8 cellular contexts compared by ENCODE assay signal in genomic region chr13:97224544-97225324, GRCh38. TPM values are rescaled to one million over a fixed set of nuclear protein-coding genes. Genes with fewer than 3 reads are reported as not detected.
DNase-seq lines count a peak whose midpoint lies in the region; ATAC-seq and TF ChIP-seq lines count a peak whose summit lies in the region.

No MANE protein-coding gene starts in this region.

- peaks cover 45% of the 10 kb centered on the region for H3K4me1 Mint-ChIP-seq in activated naive CD4-positive, alpha-beta T cell treated with anti-CD3 and anti-CD28 coated beads for 36 hours (ENCODE audit: low read depth)

- CTCF ChIA-PET in activated naive CD4-positive, alpha-beta T cell treated with anti-CD3 and anti-CD28 coated beads for 36 hours (lab: Charles Lee): interaction anchor here (1.1 to 4.5 kb wide), 4 partner anchors 25 to 239 kb away, joined by 3 to 33 read pairs (median 3); no protein-coding TSS in a partner anchor

- peaks cover 1% of the 10 kb centered on the region for H3K36me3 Mint-ChIP-seq in activated naive CD4-positive, alpha-beta T cell treated with anti-CD3 and anti-CD28 coated beads for 36 hours (ENCODE audit: low read depth)

- DNase-seq in G401 (ENCODE audit: low spot score) (peak; percentile 39), NB4 (ENCODE audit: low read depth) (no peak), left ventricle myocardium superior (peak; percentile 51)
- DNase-seq in activated naive CD4-positive, alpha-beta T cell treated with anti-CD3 and anti-CD28 coated beads for 36 hours: no peak

- in situ Hi-C loops in G401 (cut with HindIII; ENCODE audit: low sequenced_read_pairs): no loop called here

- H3K27ac Mint-ChIP-seq in activated naive CD4-positive, alpha-beta T cell treated with anti-CD3 and anti-CD28 coated beads for 36 hours: peak overlapping the region; percentile 87

- H3K9me3 Mint-ChIP-seq in activated naive CD4-positive, alpha-beta T cell treated with anti-CD3 and anti-CD28 coated beads for 36 hours: no peaks in the 10 kb centered on the region

- no peaks in the 10 kb centered on the region for H3K27me3 ChIP-seq in skeletal muscle tissue (ENCODE audit: control insufficient read depth in 3 of 3, insufficient read depth in 3 of 3, low read length in 3 of 3)

- intact Hi-C loops in activated naive CD4-positive, alpha-beta T cell treated with anti-CD3 and anti-CD28 coated beads for 36 hours (cut with micrococcal nuclease): loop anchor here (2.0 to 10.0 kb wide), 5 partner anchors 14 to 1830 kb away; partner anchors contain the start of genes DNAJC3 and STK24
- intact Hi-C loops in left ventricle myocardium superior (cut with micrococcal nuclease): loop anchor here (5.0 kb wide), 1 partner anchor 118 kb away; no protein-coding TSS in a partner anchor

- H3K4me3 Mint-ChIP-seq in activated naive CD4-positive, alpha-beta T cell treated with anti-CD3 and anti-CD28 coated beads for 36 hours: peak overlapping the region; percentile 79

- no peak for TF ChIP-seq CTCF in NB4 (IDR thresholded peaks at IDR 0.05; ENCODE audit: low read depth, low read length)

- no peak for TF ChIP-seq POLR2A in NB4 (IDR thresholded peaks at IDR 0.05; ENCODE audit: extremely low read depth, insufficient read length)

- H3K27me3 Mint-ChIP-seq in activated naive CD4-positive, alpha-beta T cell treated with anti-CD3 and anti-CD28 coated beads for 36 hours (ENCODE audit: low read depth): no peaks in the 10 kb centered on the region

- H3K27ac ChIP-seq in skeletal muscle tissue (ENCODE audit: low read depth, low read length): peak overlapping the region; percentile 83

- H3K9me3 ChIP-seq in skeletal muscle tissue (ENCODE audit: control insufficient read depth in 3 of 3, low read length in 3 of 3): no peaks in the 10 kb centered on the region

- H3K9ac ChIP-seq in skeletal muscle tissue (ENCODE audit: low read depth in 1 of 3, low read length in 3 of 3): peak overlapping the region; percentile 82 to 87 (median 84)

- H3K4me3 ChIP-seq in NB4 (ENCODE audit: low read depth, low read length) (peak overlapping the region; percentile 79), skeletal muscle tissue (ENCODE audit: low read length in 3 of 3) (peak overlapping the region; percentile 83 to 98 (median 85))

- peaks cover 38 to 50% (median 40%) of the 10 kb centered on the region in 3 donors for H3K4me1 ChIP-seq in skeletal muscle tissue (ENCODE audit: control insufficient read depth in 3 of 3, insufficient read depth in 3 of 3, low read length in 3 of 3)

- no peaks in the 10 kb centered on the region for H3K36me3 ChIP-seq in skeletal muscle tissue (ENCODE audit: control insufficient read depth in 3 of 3, insufficient read depth in 3 of 3, low read length in 3 of 3)

- ATAC-seq in left ventricle myocardium superior (peak; percentile 14), GM21737 (IDR thresholded peaks at IDR 0.05; ENCODE audit: unreplicated experiment) (no peak), GM18867 (IDR thresholded peaks at IDR 0.05; ENCODE audit: unreplicated experiment) (no peak), HG02763 (IDR thresholded peaks at IDR 0.05; ENCODE audit: unreplicated experiment) (no peak)

RNA-seq across cellular contexts. Expression of gene MBNL2, which starts 2.6 kb away (rescaled TPM):
- 1.7 and 3.0 TPM in 2 replicates for total RNA-seq in G401 (2014; rRNA removed; shearing (Covaris generic))
- total RNA-seq in activated naive CD4-positive, alpha-beta T cell treated with anti-CD3 and anti-CD28 coated beads for 36 hours: 10 to 100 TPM; 16.8 to 18.8 TPM
- total RNA-seq in left ventricle myocardium superior (66.7 TPM), skeletal muscle tissue (30.3 TPM)

Comparison
In these comparisons a context has a peak if more than half of its experiments do, and no peak if none do; other contexts are left out.
1. DNase-seq: peak in G401 (single experiment) and left ventricle myocardium superior (single experiment); none in NB4 (single experiment) and activated naive CD4-positive, alpha-beta T cell treated with anti-CD3 and anti-CD28 coated beads for 36 hours (single experiment).